20 cellular contexts compared by ENCODE assay signal in genomic region chr14:67417633-67418032, GRCh38. TPM values are rescaled to one million over a fixed set of nuclear protein-coding genes. Genes with fewer than 3 reads are reported as not detected.
"Had no signal": no experiment of that assay in that cellular context is flagged by ENCODE, and none has a peak within 500 bp of the region (broad histone marks: within the 10 kb centered on the region; RNA-seq: fewer than 3 reads in every experiment).

No MANE protein-coding gene starts in this region.

- H3K9me3 ChIP-seq: body of pancreas, tibial artery had no signal

- H3K4me3 ChIP-seq: body of pancreas, neural progenitor cell, tibial artery had no signal

- H2AFZ ChIP-seq: neural progenitor cell had no signal

- DNase-seq: activated CD4-positive, alpha-beta T cell treated with anti-CD3 and anti-CD28 coated beads for 1 hour; activated CD4-positive, alpha-beta T cell treated with anti-CD3 and anti-CD28 coated beads, Interleukin-2, amount 50 U/mL, for 4 hours; activated CD8-positive, alpha-beta memory T cell treated with anti-CD3 and anti-CD28 coated beads, Interleukin-2, amount 10 ng/mL, durations not matched to agents 7 days and 5 days; activated effector memory CD4-positive, alpha-beta T cell treated with anti-CD3 and anti-CD28 coated beads, Interleukin-2, amount 50 U/mL, for 16 hours; activated T-cell treated with anti-CD3 and anti-CD28 coated beads, Interleukin-2, amount 50 U/mL, for 48 hours; amygdala; body of pancreas; effector memory CD4-positive, alpha-beta T cell; hypothalamus; kidney glomerular epithelial cell; stimulated activated CD4-positive, alpha-beta T cell treated with anti-CD3 and anti-CD28 coated beads, Interleukin-2, amount 100 ng/mL, for 48 hours; T-helper 1 cell; T1000; tibial artery had no signal

- H3K36me3 ChIP-seq: neural progenitor cell, tibial artery had no signal

- ATAC-seq: activated CD8-positive, alpha-beta memory T cell treated with anti-CD3 and anti-CD28 coated beads, Interleukin-2, amount 10 ng/mL, durations not matched to agents 7 days and 5 days; body of pancreas; SK-N-SH treated with all-trans-retinoic acid at 6 μM for 48 hours had no signal

- H3K4me1 ChIP-seq: neural progenitor cell, tibial artery had no signal

- H3K27ac ChIP-seq: body of pancreas, neural progenitor cell, tibial artery, VCaP had no signal

- H3K27me3 ChIP-seq: body of pancreas, neural progenitor cell had no signal

- H3K4me2 ChIP-seq: neural progenitor cell had no signal

- H3K9ac ChIP-seq: neural progenitor cell had no signal

RNA-seq across cellular contexts. Expression of gene PLEK2, which starts 5.7 kb away (rescaled TPM):
- total RNA-seq: mesothelial cell of epicardium, myocyte, osteocyte had no signal
